Comparison of ENCODE assay signal across 14 cellular contexts in the genomic region with DNA sequence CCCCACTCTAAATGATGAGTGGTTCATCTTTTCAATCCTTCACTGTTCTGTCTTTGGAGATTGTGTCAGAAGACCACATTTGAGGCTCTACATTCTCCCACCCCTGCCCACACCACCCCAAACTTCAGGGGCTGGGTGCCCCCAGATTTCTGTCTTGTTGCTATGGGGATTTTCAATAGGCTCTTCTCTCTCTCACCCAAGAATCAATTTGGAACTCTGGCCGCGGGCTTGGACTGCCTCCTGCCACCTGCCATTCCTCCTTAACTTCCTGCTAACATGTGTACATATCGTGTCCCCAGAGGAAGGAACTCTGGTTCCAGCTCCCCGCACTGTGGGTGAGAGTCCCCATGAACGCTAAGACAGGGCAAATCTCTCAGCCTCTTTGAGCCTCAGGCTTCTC.
DNase-seq lines count a peak whose midpoint lies in the region; ATAC-seq and TF ChIP-seq lines count a peak whose summit lies in the region.
"Had no signal": no experiment of that assay in that cellular context is flagged by ENCODE, and none has a peak within 500 bp of the region (broad histone marks: within the 10 kb centered on the region; RNA-seq: fewer than 3 reads in every experiment).

No MANE protein-coding gene starts in this region.

- no peak overlapping the region for H3K27ac ChIP-seq in coronary artery
- H3K27ac ChIP-seq: 22Rv1 had no signal

- ATAC-seq in left lobe of liver = no peak

- no peak overlapping the region for H3K4me3 ChIP-seq in coronary artery
- H3K4me3 ChIP-seq: HAP-1 had no signal

- TF ChIP-seq CTCF in coronary artery (IDR thresholded peaks at IDR 0.05) = no peak

- peak; percentile 7 for DNase-seq in NCI-H345 (lab: John Stamatoyannopoulos, UW)
- no peak for DNase-seq in NCI-H345 treated with DMSO at 0.1 percent for 48 hours (lab: John Stamatoyannopoulos, UW; ENCODE audit: unreplicated experiment)
- DNase-seq in coronary artery (ENCODE audit: low spot score) = peak; percentile 52
- peak; percentile 11 for DNase-seq in left lobe of liver (ENCODE audit: low spot score)
- no peak for DNase-seq in mucosa of gallbladder (ENCODE audit: low spot score)
- DNase-seq in T-helper 1 cell = no peak
- DNase-seq in amniotic stem cell (lab: John Stamatoyannopoulos, UW) = no peak
- DNase-seq: C1 segment of cervical spinal cord; Calu3; CD4-positive, alpha-beta T cell; DMS 273 treated with DMSO at 0.1 percent for 48 hours; GOT3 had no signal

Comparison
In these comparisons a context has a peak if more than half of its experiments do, and no peak if none do; other contexts are left out.
1. DNase-seq: peak in NCI-H345 (single experiment), coronary artery (single experiment) and left lobe of liver (single experiment); none in NCI-H345 treated with DMSO at 0.1 percent for 48 hours (single experiment), mucosa of gallbladder (single experiment), T-helper 1 cell (0 of 5) and amniotic stem cell (single experiment).